In the genomic region with DNA sequence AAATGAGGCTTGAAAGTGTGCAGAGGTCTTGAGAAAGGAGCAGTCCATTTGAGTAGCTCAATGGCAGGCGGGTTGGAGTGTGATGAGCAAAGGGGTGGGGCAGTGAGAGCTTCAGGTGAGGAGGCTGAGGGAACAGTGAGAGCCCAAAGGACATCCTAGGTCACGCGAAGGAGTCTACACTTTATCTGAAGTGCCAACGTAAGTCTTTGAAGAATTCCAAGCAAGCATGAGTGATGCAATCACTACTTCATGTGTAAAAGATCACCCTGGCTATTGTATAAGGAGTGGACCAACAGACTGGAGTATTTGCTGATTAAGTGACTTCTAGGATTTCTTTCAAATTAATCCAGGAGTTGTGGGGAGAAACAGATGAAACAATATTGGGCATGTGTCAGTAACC, we compare ENCODE assay signal across 24 cellular contexts.
DNase-seq lines count a peak whose midpoint lies in the region; ATAC-seq, FAIRE-seq and TF ChIP-seq lines count a peak whose summit lies in the region.
"Had no signal": no experiment of that assay in that cellular context is flagged by ENCODE, and none has a peak within 500 bp of the region (broad histone marks: within the 10 kb centered on the region; RNA-seq: fewer than 3 reads in every experiment).

No MANE protein-coding gene starts in this region.

- in situ Hi-C loops in K562 (cut with MboI): no loop called here

- no peak overlapping the region for H4K91ac ChIP-seq in trophoblast cell (ENCODE audit: low read depth, low read length)

- ATAC-seq in activated CD4-positive, alpha-beta T cell treated with anti-CD3 and anti-CD28 coated beads for 36 hours: no peak
- ATAC-seq in K562 (no peak), GM18868 (IDR thresholded peaks at IDR 0.05; ENCODE audit: unreplicated experiment) (no peak), GM19463 (IDR thresholded peaks at IDR 0.05; ENCODE audit: unreplicated experiment) (no peak)
- ATAC-seq: heart right ventricle, sciatic nerve had no signal

- no peak overlapping the region for H2BK12ac ChIP-seq in trophoblast cell (ENCODE audit: low read length)

- no peak overlapping the region for H3K4ac ChIP-seq in trophoblast cell (ENCODE audit: low read depth, low read length)

- H3K4me1 ChIP-seq in K562 (replicated peaks in 1 of 2; ENCODE audit: control insufficient read depth in 2 of 2, insufficient read depth in 2 of 2, low read length in 2 of 2) (peaks cover 0 to 11% of the 10 kb centered on the region in 2 experiments; a peak in 2 of 5 replicates), trophoblast cell (ENCODE audit: control insufficient read depth in 1 of 2, insufficient read depth in 2 of 2, low read length in 2 of 2) (peaks cover 17 to 21% of the 10 kb centered on the region in 2 experiments)
- H3K4me1 ChIP-seq: BLaER1 had no signal

- H2AK5ac ChIP-seq in trophoblast cell (ENCODE audit: low read length): peak overlapping the region; percentile 72

- no peaks in the 10 kb centered on the region for H3K79me2 ChIP-seq in K562 (ENCODE audit: control insufficient read depth, insufficient read depth, low read length)
- H3K79me2 ChIP-seq in trophoblast cell (ENCODE audit: control insufficient read depth, insufficient read depth, low read length, poor library complexity): no peaks in the 10 kb centered on the region

- no peaks in the 10 kb centered on the region for H4K20me1 ChIP-seq in K562 (replicated peaks; ENCODE audit: control insufficient read depth, insufficient read depth, low read length)
- H4K20me1 ChIP-seq: BLaER1 had no signal

- no peaks in the 10 kb centered on the region for H3K36me3 ChIP-seq in K562 (ENCODE audit: control insufficient read depth, insufficient read depth, low read length)
- H3K36me3 ChIP-seq in trophoblast cell (ENCODE audit: control insufficient read depth in 1 of 2, insufficient read depth in 2 of 2, low read length in 2 of 2): peaks cover 6 to 10% of the 10 kb centered on the region in 2 experiments
- H3K36me3 ChIP-seq: thyroid gland had no signal

- TF ChIP-seq CTCF in K562 (IDR thresholded peaks at IDR 0.05 in 2 of 3, conservative IDR thresholded peaks at IDR 0.05 in 1 of 3; ENCODE audit: insufficient read depth in 2 of 3, low read depth in 1 of 3, low read length in 3 of 3) (no peak), GM20000 (IDR thresholded peaks at IDR 0.05; ENCODE audit: extremely low read depth, missing control alignments) (no peak)

- no peak overlapping the region for H2BK5ac ChIP-seq in trophoblast cell (ENCODE audit: low read depth, low read length, poor library complexity)

- H2AFZ ChIP-seq in K562 (ENCODE audit: low read depth, low read length) (no peak overlapping the region), trophoblast cell (ENCODE audit: insufficient read depth, low read length, poor library complexity) (no peak overlapping the region)

- H3K27ac ChIP-seq in K562 (ENCODE audit: extremely low read depth, low read depth, low read length) (no peak overlapping the region), trophoblast cell (ENCODE audit: low read depth, low read length) (no peak overlapping the region)
- H3K27ac ChIP-seq: BLaER1, KMS-11 had no signal

- H3K36me3 Mint-ChIP-seq in activated CD4-positive, alpha-beta T cell treated with anti-CD3 and anti-CD28 coated beads for 36 hours (ENCODE audit: low read depth): peaks cover 68% of the 10 kb centered on the region
- H3K36me3 Mint-ChIP-seq in activated CD4-positive, alpha-beta T cell treated with anti-CD3 and anti-CD28 coated beads, Interleukin-2, amount 10 ng/mL, durations not matched to agents 7 days and 5 days (ENCODE audit: low read depth): peaks cover 86% of the 10 kb centered on the region

- H3K18ac ChIP-seq in trophoblast cell (ENCODE audit: low read length): no peak overlapping the region

- H3K9me3 Mint-ChIP-seq in activated CD4-positive, alpha-beta T cell treated with anti-CD3 and anti-CD28 coated beads for 36 hours (ENCODE audit: low read depth): no peaks in the 10 kb centered on the region
- no peaks in the 10 kb centered on the region for H3K9me3 Mint-ChIP-seq in activated CD4-positive, alpha-beta T cell treated with anti-CD3 and anti-CD28 coated beads, Interleukin-2, amount 10 ng/mL, durations not matched to agents 7 days and 5 days

- H3K9me3 ChIP-seq in K562 (replicated peaks; ENCODE audit: control insufficient read depth, insufficient read depth, low read depth, low read length) (no peaks in the 10 kb centered on the region), trophoblast cell (ENCODE audit: insufficient read depth, low read depth, low read length) (no peaks in the 10 kb centered on the region)
- H3K9me3 ChIP-seq: BLaER1, heart right ventricle, thyroid gland had no signal

- POLR2A ChIA-PET in activated CD4-positive, alpha-beta T cell treated with anti-CD3 and anti-CD28 coated beads for 36 hours (lab: Charles Lee): interaction anchor here (0.7 kb wide), 1 partner anchor 544 kb away, joined by 3 read pairs; no protein-coding TSS in a partner anchor
- POLR2A ChIA-PET in activated CD4-positive, alpha-beta T cell treated with anti-CD3 and anti-CD28 coated beads, Interleukin-2, amount 10 ng/mL, durations not matched to agents 7 days and 5 days (lab: Charles Lee): no interaction called here
- POLR2A ChIA-PET in K562 (lab: Yijun Ruan, JAX): interaction anchor here (0.5 to 0.6 kb wide), 3 partner anchors 16 to 1427 kb away, joined by 3 to 4 read pairs (median 3); no protein-coding TSS in a partner anchor

- H3K27me3 ChIP-seq in K562 (ENCODE audit: control insufficient read depth in 2 of 2, insufficient read depth in 2 of 2, low read length in 2 of 2): no peaks in the 10 kb centered on the region; a peak in 1 of 5 replicates
- H3K27me3 ChIP-seq in trophoblast cell (ENCODE audit: insufficient read depth, low read length): no peaks in the 10 kb centered on the region
- H3K27me3 ChIP-seq: BLaER1, heart right ventricle, thyroid gland had no signal

- no peak for TF ChIP-seq POLR2A in K562 (conservative IDR thresholded peaks at IDR 0.05)

- H4K8ac ChIP-seq in trophoblast cell (ENCODE audit: low read depth, low read length): no peak overlapping the region

- H3K4me2 ChIP-seq in K562 (ENCODE audit: insufficient read depth, low read length): no peak overlapping the region
- no peak overlapping the region for H3K4me2 ChIP-seq in trophoblast cell (ENCODE audit: low read length)
- H3K4me2 ChIP-seq: BLaER1, KMS-11 had no signal

- CTCF ChIA-PET in activated CD4-positive, alpha-beta T cell treated with anti-CD3 and anti-CD28 coated beads for 36 hours (lab: Charles Lee): interaction anchor here (0.5 to 1.1 kb wide), 2 partner anchors 24 to 153 kb away, joined by 3 read pairs; no protein-coding TSS in a partner anchor
- CTCF ChIA-PET in activated CD4-positive, alpha-beta T cell treated with anti-CD3 and anti-CD28 coated beads, Interleukin-2, amount 10 ng/mL, durations not matched to agents 7 days and 5 days (lab: Charles Lee): interaction anchor here (0.5 kb wide), 1 partner anchor 27 kb away, joined by 3 read pairs; no protein-coding TSS in a partner anchor
- CTCF ChIA-PET in K562 (lab: Yijun Ruan, JAX; ENCODE audit: low intra/inter-chr PET ratio): no interaction called here

- H3K4me3 ChIP-seq in K562 (no peak overlapping the region), trophoblast cell (ENCODE audit: low read depth, low read length) (no peak overlapping the region)
- H3K4me3 ChIP-seq: BLaER1, heart right ventricle, thyroid gland had no signal

- H3K27ac Mint-ChIP-seq in activated CD4-positive, alpha-beta T cell treated with anti-CD3 and anti-CD28 coated beads for 36 hours: peak overlapping the region; percentile 89
- no peak overlapping the region for H3K27ac Mint-ChIP-seq in activated CD4-positive, alpha-beta T cell treated with anti-CD3 and anti-CD28 coated beads, Interleukin-2, amount 10 ng/mL, durations not matched to agents 7 days and 5 days

- BruUV-seq in K562 (replicated peaks; lab: Mats Ljungman, UMichigan): no TSS peak

- 32% methylated on average over 4 of the region's 4 CpGs for WGBS in K562 (ENCODE audit: insufficient coverage, low coverage, missing lambda C conversion rate)
- no CpG with 5 or more reads among the region's 4 CpGs for WGBS in trophoblast cell (ENCODE audit: extremely low coverage, insufficient coverage, insufficient read length)

- H3K9me1 ChIP-seq in K562 (ENCODE audit: control insufficient read depth, insufficient read depth, low read length): no peaks in the 10 kb centered on the region

- DNase-seq in activated CD4-positive, alpha-beta T cell treated with anti-CD3 and anti-CD28 coated beads for 36 hours: no peak
- no peak for DNase-seq in activated CD4-positive, alpha-beta T cell treated with anti-CD3 and anti-CD28 coated beads, Interleukin-2, amount 10 ng/mL, durations not matched to agents 7 days and 5 days
- DNase-seq in NCI-H226: peak; percentile 72
- no peak for DNase-seq in K562 (ENCODE audit: extremely low read depth in 1 of 4, low spot score in 3 of 4)
- DNase-seq in trophoblast cell: peak in 1 of 2 donors; percentile 64
- DNase-seq in GM20000 (ENCODE audit: low spot score): no peak
- DNase-seq: 8988T; caudate nucleus; DMS79; effector CD4-positive, alpha-beta T cell; heart right ventricle; islet precursor cell; NCI-H1092 treated with DMSO at 0.1 percent for 48 hours; NCI-H2171; NCI-H82; occipital lobe; stimulated activated CD4-positive, alpha-beta T cell treated with anti-CD3 and anti-CD28 coated beads, Interleukin-4, amount 100 ng/mL, for 1 hour; stimulated activated CD8-positive, alpha-beta memory T cell treated with anti-CD3 and anti-CD28 coated beads, Interleukin-4, amount 100 ng/mL, for 48 hours; thyroid gland had no signal

- no peak overlapping the region for H3K4me3 Mint-ChIP-seq in activated CD4-positive, alpha-beta T cell treated with anti-CD3 and anti-CD28 coated beads for 36 hours
- no peak overlapping the region for H3K4me3 Mint-ChIP-seq in activated CD4-positive, alpha-beta T cell treated with anti-CD3 and anti-CD28 coated beads, Interleukin-2, amount 10 ng/mL, durations not matched to agents 7 days and 5 days

- no peak for FAIRE-seq in K562 (lab: Jason Lieb, UNC)

- TF ChIP-seq RAD21 in K562 (CRISPR knock-in tag; conservative IDR thresholded peaks at IDR 0.05 in 1 of 2, IDR thresholded peaks at IDR 0.05 in 1 of 2): no peak

- no peaks in the 10 kb centered on the region for H3K27me3 Mint-ChIP-seq in activated CD4-positive, alpha-beta T cell treated with anti-CD3 and anti-CD28 coated beads for 36 hours
- H3K27me3 Mint-ChIP-seq in activated CD4-positive, alpha-beta T cell treated with anti-CD3 and anti-CD28 coated beads, Interleukin-2, amount 10 ng/mL, durations not matched to agents 7 days and 5 days: no peaks in the 10 kb centered on the region

- H3K4me1 Mint-ChIP-seq in activated CD4-positive, alpha-beta T cell treated with anti-CD3 and anti-CD28 coated beads for 36 hours: peaks cover 84% of the 10 kb centered on the region
- peaks cover 66% of the 10 kb centered on the region for H3K4me1 Mint-ChIP-seq in activated CD4-positive, alpha-beta T cell treated with anti-CD3 and anti-CD28 coated beads, Interleukin-2, amount 10 ng/mL, durations not matched to agents 7 days and 5 days

- no peak overlapping the region for H3K14ac ChIP-seq in trophoblast cell (ENCODE audit: low read length)

- no peak overlapping the region for H2BK120ac ChIP-seq in trophoblast cell (ENCODE audit: insufficient read depth, low read length, poor library complexity)

- H3K23ac ChIP-seq in trophoblast cell (ENCODE audit: low read length): no peak overlapping the region

- no peak for TF ChIP-seq EP300 in K562 (IDR thresholded peaks at IDR 0.05; ENCODE audit: low read length)

- peaks cover 12% of the 10 kb centered on the region for H3K79me1 ChIP-seq in trophoblast cell (ENCODE audit: low read length)

- H4K12ac ChIP-seq in trophoblast cell (ENCODE audit: low read depth, low read length): no peak overlapping the region

- intact Hi-C loops in activated CD4-positive, alpha-beta T cell treated with anti-CD3 and anti-CD28 coated beads for 36 hours (cut with DNase I, micrococcal nuclease): no loop called here
- intact Hi-C loops in K562 (cut with micrococcal nuclease): no loop called here

- H3K9ac ChIP-seq in K562 (ENCODE audit: insufficient read depth in 1 of 2, low read depth in 2 of 2, low read length in 2 of 2) (no peak overlapping the region), trophoblast cell (ENCODE audit: low read length) (no peak overlapping the region)
- H3K9ac ChIP-seq: BLaER1, KMS-11 had no signal
